Comparison of ENCODE assay signal across 8 cellular contexts in genomic region chr1:38005195-38006007, GRCh38. TPM values are rescaled to one million over a fixed set of nuclear protein-coding genes. Genes with fewer than 3 reads are reported as not detected.
A peak's percentile ranks its signal among the peaks of the same experiment; 100 is the strongest.
DNase-seq lines count a peak whose midpoint lies in the region; ATAC-seq and TF ChIP-seq lines count a peak whose summit lies in the region.

Gene FHL3 (minus strand): TSS chr1:38005514. CDS start chr1:37999412, 6,102 bp downstream.

- no peaks in the 10 kb centered on the region for H3K36me3 ChIP-seq in kidney epithelial cell (ENCODE audit: control insufficient read depth, insufficient read depth, low read length)

- ATAC-seq in GM19455 (IDR thresholded peaks at IDR 0.05; ENCODE audit: unreplicated experiment), result no peak
- no peak for ATAC-seq in HG02981 (IDR thresholded peaks at IDR 0.05; ENCODE audit: unreplicated experiment)

- DNase-seq in GM03348 (ENCODE audit: low spot score) (peak; percentile 87), HuH-7 (ENCODE audit: low spot score) (peak; percentile 84), T-helper 2 cell (peak in 3 of 5 experiments; percentile 18 to 42 (median 38)), caudate nucleus (lab: John Stamatoyannopoulos, UW) (peak in 4 of 61 donors; percentile 20 to 48 (median 36)), kidney epithelial cell (ENCODE audit: low read depth) (no peak)
- peak; percentile 56 for DNase-seq in stimulated activated CD4-positive, alpha-beta T cell treated with anti-CD3 and anti-CD28 coated beads, Interleukin-4, amount 100 ng/mL, for 24 hours

- H3K27ac ChIP-seq in caudate nucleus (ENCODE audit: low read depth, low read length), result peak within 1 kb of the TSS; percentile 48

- H3K4me3 ChIP-seq in kidney epithelial cell (ENCODE audit: low read depth, low read length), result peak within 1 kb of the TSS; percentile 71

- no peak for TF ChIP-seq CTCF in kidney epithelial cell (IDR thresholded peaks at IDR 0.05; ENCODE audit: insufficient read depth, low read length, poor library complexity, severe bottlenecking)

- H3K27me3 ChIP-seq in kidney epithelial cell (ENCODE audit: control insufficient read depth, insufficient read depth, low read length), result no peaks in the 10 kb centered on the region

RNA-seq across cellular contexts. Expression of gene FHL3, which starts in this region (rescaled TPM):
- total RNA-seq in kidney epithelial cell, result 40.8 and 48.0 TPM in 2 replicates
